Comparison of ENCODE assay signal across 8 cellular contexts in the genomic region with DNA sequence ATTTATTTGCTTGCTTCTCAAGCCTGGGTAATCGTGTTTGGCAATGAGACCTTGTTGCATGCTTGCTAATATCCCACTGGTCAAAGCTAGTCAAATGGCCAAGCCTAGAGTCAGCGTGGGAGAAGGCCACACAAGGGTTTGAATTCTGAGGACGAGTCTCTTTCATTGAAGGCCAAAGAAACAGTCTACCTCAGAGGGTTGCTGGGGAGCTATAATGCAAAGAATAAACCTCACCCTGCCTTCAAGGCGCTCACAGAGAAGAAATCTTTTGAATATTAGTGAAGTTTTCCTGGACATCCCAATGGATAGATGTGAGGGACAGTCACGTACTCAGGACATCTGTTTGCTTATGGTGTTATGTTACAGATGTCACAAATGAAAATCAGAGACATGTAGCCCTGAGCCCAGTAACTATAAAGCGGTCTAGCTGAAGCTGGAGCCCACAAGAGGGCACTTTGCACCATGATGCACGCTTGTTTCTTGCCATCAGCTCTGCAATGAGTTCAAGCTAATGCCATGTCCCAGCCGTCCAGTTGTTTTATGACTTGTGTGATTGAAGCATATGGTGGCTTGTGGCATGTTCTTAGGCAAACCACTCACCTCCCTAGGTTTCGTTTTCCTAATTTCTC. TPM values are rescaled to one million over a fixed set of nuclear protein-coding genes. Genes with fewer than 3 reads are reported as not detected.
DNase-seq lines count a peak whose midpoint lies in the region; ATAC-seq and TF ChIP-seq lines count a peak whose summit lies in the region.

No MANE protein-coding gene starts in this region.

- H3K9me3 ChIP-seq in A673 (ENCODE audit: low read depth, low read length, poor library complexity, severe bottlenecking): no peaks in the 10 kb centered on the region
- no peaks in the 10 kb centered on the region for H3K9me3 ChIP-seq in esophagus squamous epithelium

- no peak overlapping the region for H3K27ac Mint-ChIP-seq in nephron

- H3K4me3 ChIP-seq in A673 (ENCODE audit: low read depth, low read length, poor library complexity, severe bottlenecking) (peak overlapping the region; percentile 44), esophagus squamous epithelium (peak overlapping the region; percentile 34 to 67 (median 56))

- H3K27ac ChIP-seq in A673 (ENCODE audit: low read depth, low read length, poor library complexity, severe bottlenecking): no peak overlapping the region
- peak overlapping the region; percentile 45 to 88 (median 76) for H3K27ac ChIP-seq in esophagus squamous epithelium

- no peaks in the 10 kb centered on the region for H3K27me3 Mint-ChIP-seq in nephron (ENCODE audit: low read depth)

- no TSS peak for BruUV-seq in A673 (replicated peaks; lab: Mats Ljungman, UMichigan)

- peak; percentile 75 for DNase-seq in A673 (ENCODE audit: low spot score)
- DNase-seq in NCI-H2029 treated with DMSO at 0.1 percent for 48 hours (lab: John Stamatoyannopoulos, UW): peak; percentile 68
- DNase-seq in activated CD4-positive, alpha-beta T cell treated with anti-CD3 and anti-CD28 coated beads, Interleukin-2, amount 50 U/mL, for 4 hours: peak; percentile 13 to 18
- peak; percentile 2 for DNase-seq in esophagus squamous epithelium (lab: John Stamatoyannopoulos, UW)
- no peak for DNase-seq in germinal center (ENCODE audit: low spot score)

- peak; percentile 86 for ATAC-seq in HG02759 (IDR thresholded peaks at IDR 0.05; ENCODE audit: unreplicated experiment)

- intact Hi-C loops in A673 (cut with micrococcal nuclease; ENCODE audit: unreplicated experiment): loop anchor here (1.0 to 5.0 kb wide), 2 partner anchors 69 to 124 kb away; partner anchors contain the start of gene CYP4V2
- intact Hi-C loops in esophagus squamous epithelium (cut with DNase I): loop anchor here (5.0 kb wide), 1 partner anchor 69 kb away; no protein-coding TSS in a partner anchor

- WGBS in esophagus squamous epithelium, 2 donors: 31 to 41% methylated on average over 9 of the region's 9 CpGs

- H3K4me1 Mint-ChIP-seq in nephron: peaks cover 15% of the 10 kb centered on the region

- POLR2A ChIA-PET in A673 (lab: Charles Lee; ENCODE audit: low non-redundant PET): no interaction called here

- TF ChIP-seq POLR2A in esophagus squamous epithelium (IDR thresholded peaks at IDR 0.05): no peak

- no peaks in the 10 kb centered on the region for H3K4me1 ChIP-seq in A673 (ENCODE audit: insufficient read depth, low read length, poor library complexity, severe bottlenecking)
- peaks cover 0 to 32% (median 9%) of the 10 kb centered on the region in 3 donors for H3K4me1 ChIP-seq in esophagus squamous epithelium

- no peaks in the 10 kb centered on the region for H3K36me3 Mint-ChIP-seq in nephron (ENCODE audit: low read depth)

- TF ChIP-seq CTCF in A673 (conservative IDR thresholded peaks at IDR 0.05; ENCODE audit: low read depth, low read length): peak; percentile 74
- TF ChIP-seq CTCF in GM12872 (IDR thresholded peaks at IDR 0.05; ENCODE audit: insufficient read depth, low read depth, low read length): peak; percentile 80
- TF ChIP-seq CTCF in esophagus squamous epithelium (IDR thresholded peaks at IDR 0.05): peak in 5 of 6 experiments; percentile 31 to 61 (median 55)
- TF ChIP-seq CTCF in nephron (IDR thresholded peaks at IDR 0.05; ENCODE audit: unreplicated experiment in 3 of 3): peak; percentile 36 to 37 (median 37)

- H3K4me3 Mint-ChIP-seq in nephron: peak overlapping the region in 1 of 3 experiments; percentile 75

- no peaks in the 10 kb centered on the region for H3K36me3 ChIP-seq in A673 (ENCODE audit: insufficient read depth, low read length, poor library complexity, severe bottlenecking)
- H3K36me3 ChIP-seq in esophagus squamous epithelium: no peaks in the 10 kb centered on the region

- CTCF ChIA-PET in A673 (lab: Charles Lee): interaction anchor here (1.0 to 1.9 kb wide), 2 partner anchors 69 to 225 kb away, joined by 3 to 13 read pairs; no protein-coding TSS in a partner anchor

- no peaks in the 10 kb centered on the region for H3K9me3 Mint-ChIP-seq in nephron

- H3K27me3 ChIP-seq in A673 (replicated peaks; ENCODE audit: insufficient read depth, low read depth, low read length, poor library complexity) (no peaks in the 10 kb centered on the region), esophagus squamous epithelium (no peaks in the 10 kb centered on the region)

RNA-seq across cellular contexts. Expression of gene TLR3, which starts 1.1 kb away (rescaled TPM):
- total RNA-seq in A673 (2021) (1.8 and 2.5 TPM in 2 replicates), esophagus squamous epithelium (10 to 100 TPM in 1 of 4 donors, 1 to 10 TPM in 3; 2.8 to 11.6 (median 5.8) TPM)

RNA-seq across cellular contexts. Expression of gene FAM149A, which starts 36.6 kb away (rescaled TPM):
- 0.90 and 2.4 TPM in 2 replicates for total RNA-seq in A673 (2021)
- total RNA-seq in esophagus squamous epithelium: 10 to 100 TPM in 1 of 4 donors, 1 to 10 TPM in 2, under 1 TPM in 1; 0.83 to 11.4 (median 4.0) TPM
